1 cellular context compared by ENCODE assay signal in genomic region chr16:23905027-23905426, GRCh38.
TF ChIP-seq lines count a peak whose summit lies in the region.

No MANE protein-coding gene starts in this region.

TF ChIP-seq in SK-N-SH, 30 proteins besides CTCF, POLR2A, EP300 and RAD21 (continued from another document):
- no peak for TF ChIP-seq ZBTB33 (IDR thresholded peaks at IDR 0.05; ENCODE audit: borderline replicate concordance, low read depth)
TF ChIP-seq in SK-N-SH: peak in this region for 0.
